ENCODE assay signal across 8 cellular contexts in the genomic region with DNA sequence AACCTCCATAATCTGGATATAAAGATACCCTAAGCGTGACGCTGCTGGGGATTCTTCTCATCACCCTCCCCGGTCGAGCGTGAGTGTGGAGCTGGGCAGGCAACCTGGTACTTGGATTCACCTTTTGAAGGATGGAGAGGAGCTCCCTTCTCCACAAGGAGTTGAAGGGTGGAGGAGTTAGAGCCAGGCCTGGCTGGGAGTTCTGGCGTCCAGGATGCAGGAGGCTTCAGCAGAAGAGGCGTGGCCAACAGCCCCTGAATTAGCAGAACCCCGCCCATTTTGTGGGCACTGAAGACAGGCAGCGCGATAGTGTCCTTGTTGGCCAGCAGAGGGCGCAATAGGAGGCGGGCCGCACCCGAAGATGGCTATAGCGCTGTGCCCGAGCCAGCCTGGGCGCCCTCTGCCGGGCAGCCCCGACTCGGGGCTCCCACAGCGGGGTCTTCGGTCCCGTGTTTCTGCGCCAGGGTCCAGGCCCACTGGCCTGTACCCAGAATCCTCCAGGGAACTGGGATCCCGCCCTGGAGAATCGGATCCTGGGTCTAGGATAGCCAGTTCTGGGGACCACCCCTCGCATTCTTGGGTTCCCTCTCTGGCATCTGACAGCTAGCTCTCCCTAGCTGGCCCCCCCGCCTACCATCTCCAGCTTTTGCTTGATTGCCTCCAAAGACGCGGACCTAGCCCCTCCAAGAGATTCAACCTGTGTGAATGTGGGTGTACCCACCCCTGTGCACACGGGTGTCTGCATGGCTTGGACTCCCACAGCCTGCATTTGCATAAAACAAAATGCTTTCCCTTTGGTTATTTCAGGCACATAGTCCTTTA. TPM values are rescaled to one million over a fixed set of nuclear protein-coding genes. Genes with fewer than 3 reads are reported as not detected.
DNase-seq lines count a peak whose midpoint lies in the region; ATAC-seq, FAIRE-seq and TF ChIP-seq lines count a peak whose summit lies in the region.

No MANE protein-coding gene starts in this region.

- H3K9me3 ChIP-seq in BLaER1 treated with 17β-estradiol and CSF1 and Interleukin-3, amounts not matched to agents 10 nM and 100 nM (replicated peaks in 1 of 11): no peaks in the 10 kb centered on the region
- H3K9me3 ChIP-seq in kidney (ENCODE audit: control insufficient read depth in 1 of 2, low read length in 2 of 2): no peaks in the 10 kb centered on the region

- peak; percentile 80 for ATAC-seq in GM19324 (IDR thresholded peaks at IDR 0.05; ENCODE audit: low FRiP score, unreplicated experiment)
- peak; percentile 82 for ATAC-seq in HG03432 (IDR thresholded peaks at IDR 0.05; ENCODE audit: unreplicated experiment)

- intact Hi-C loops in kidney (cut with DNase I): no loop called here

- DNase-seq in NCI-H446 (lab: John Stamatoyannopoulos, UW) (peak; percentile 73 to 93), bronchial epithelial cell (ENCODE audit: low read depth) (peak; percentile 72), kidney (peak; percentile 95)
- DNase-seq in activated CD4-positive, CD25-positive, alpha-beta regulatory T cell (lab: John Stamatoyannopoulos, UW): peak; percentile 79 to 87 (median 84)
- peak; percentile 83 to 86 for DNase-seq in stimulated activated CD4-positive, alpha-beta T cell treated with anti-CD3 and anti-CD28 coated beads, Interleukin-1b, Interleukin-23, amount 100 ng/mL, for 4 hours (ENCODE audit: low read depth in 2 of 2)

- TF ChIP-seq CTCF in bronchial epithelial cell (IDR thresholded peaks at IDR 0.05; ENCODE audit: insufficient read depth, low read length, severe bottlenecking): peak; percentile 99
- TF ChIP-seq CTCF in kidney (IDR thresholded peaks at IDR 0.05; ENCODE audit: borderline replicate concordance, extremely low read depth, insufficient read depth): peak; percentile 97

- peaks cover 9 to 68% (median 43%) of the 10 kb centered on the region in 11 experiments; a peak in 19 of 22 replicates for H3K27me3 ChIP-seq in BLaER1 treated with 17β-estradiol and CSF1 and Interleukin-3, amounts not matched to agents 10 nM and 100 nM
- H3K27me3 ChIP-seq in bronchial epithelial cell (ENCODE audit: control insufficient read depth, insufficient read depth, low read length): no peaks in the 10 kb centered on the region

- FAIRE-seq in bronchial epithelial cell (lab: Jason Lieb, UNC): no peak
- no peak for FAIRE-seq in kidney (lab: Jason Lieb, UNC)

- H3K4me1 ChIP-seq in BLaER1 treated with 17β-estradiol and CSF1 and Interleukin-3, amounts not matched to agents 10 nM and 100 nM: peaks cover 28 to 55% (median 40%) of the 10 kb centered on the region in 10 experiments
- peaks cover 0 to 16% of the 10 kb centered on the region in 2 donors for H3K4me1 ChIP-seq in kidney (ENCODE audit: control insufficient read depth in 1 of 2, insufficient read depth in 1 of 2, low read depth in 1 of 2, low read length in 2 of 2)

- H3K27ac ChIP-seq in BLaER1 treated with 17β-estradiol and CSF1 and Interleukin-3, amounts not matched to agents 10 nM and 100 nM: no peak overlapping the region
- H3K27ac ChIP-seq in kidney (ENCODE audit: low read depth in 2 of 2, low read length in 2 of 2): no peak overlapping the region

- H3K36me3 ChIP-seq in BLaER1 treated with 17β-estradiol and CSF1 and Interleukin-3, amounts not matched to agents 10 nM and 100 nM: no peaks in the 10 kb centered on the region
- H3K36me3 ChIP-seq in bronchial epithelial cell (ENCODE audit: control insufficient read depth, insufficient read depth, low read length) (no peaks in the 10 kb centered on the region), kidney (ENCODE audit: control insufficient read depth in 1 of 2, insufficient read depth in 2 of 2, low read length in 2 of 2) (no peaks in the 10 kb centered on the region)

- no peaks in the 10 kb centered on the region; a peak in 1 of 22 replicates for H4K20me1 ChIP-seq in BLaER1 treated with 17β-estradiol and CSF1 and Interleukin-3, amounts not matched to agents 10 nM and 100 nM

- peak overlapping the region; percentile 60 to 95 (median 86) for H3K4me2 ChIP-seq in BLaER1 treated with 17β-estradiol and CSF1 and Interleukin-3, amounts not matched to agents 10 nM and 100 nM

- H3K9ac ChIP-seq in BLaER1 treated with 17β-estradiol and CSF1 and Interleukin-3, amounts not matched to agents 10 nM and 100 nM: peak overlapping the region in 9 of 11 experiments; percentile 7 to 48 (median 36); a peak in 6 of 22 replicates
- H3K9ac ChIP-seq in kidney (ENCODE audit: low read length in 2 of 2): no peak overlapping the region

- H3K4me3 ChIP-seq in BLaER1 treated with 17β-estradiol and CSF1 and Interleukin-3, amounts not matched to agents 10 nM and 100 nM: peak overlapping the region in 5 of 10 experiments; percentile 21 to 61 (median 46); a peak in 8 of 20 replicates
- H3K4me3 ChIP-seq in bronchial epithelial cell (ENCODE audit: low read depth, low read length) (no peak overlapping the region), kidney (ENCODE audit: low read length in 2 of 2) (peak overlapping the region in 1 of 2 donors; percentile 13)

RNA-seq across cellular contexts. Expression of a gene that starts 26.0 kb away (rescaled TPM):
- 36.1 and 48.5 TPM in 2 replicates for total RNA-seq in bronchial epithelial cell
- 27.6 TPM for total RNA-seq in kidney
- 68.3 TPM for polyA plus RNA-seq in kidney (ENCODE audit: insufficient read depth, low read depth, low replicate concordance)

Comparison
In these comparisons a context has a peak if more than half of its experiments do, and no peak if none do; other contexts are left out.
1. H3K9ac ChIP-seq: peak in BLaER1 treated with 17β-estradiol and CSF1 and Interleukin-3, amounts not matched to agents 10 nM and 100 nM (9 of 11); none in kidney (0 of 2).
2. Peak in every context shown above with its lines, with median percentiles within 50 percentile points of each other: DNase-seq.